Comparison of ENCODE assay signal across 13 cellular contexts in genomic region chr12:81800298-81801148, GRCh38. TPM values are rescaled to one million over a fixed set of nuclear protein-coding genes. Genes with fewer than 3 reads are reported as not detected.
DNase-seq lines count a peak whose midpoint lies in the region; TF ChIP-seq lines count a peak whose summit lies in the region.
"Had no signal": no experiment of that assay in that cellular context is flagged by ENCODE, and none has a peak within 500 bp of the region (broad histone marks: within the 10 kb centered on the region; RNA-seq: fewer than 3 reads in every experiment).

No MANE protein-coding gene starts in this region.

- H3K9me3 ChIP-seq in NT2/D1 (ENCODE audit: insufficient read depth, low read length) (no peaks in the 10 kb centered on the region), stomach (no peaks in the 10 kb centered on the region)

- in situ Hi-C loops in brain microvascular endothelial cell (cut with HindIII; ENCODE audit: low pct_ligation_motif_present, low sequenced_read_pairs), result no loop called here

- no peak for TF ChIP-seq EP300 in stomach (IDR thresholded peaks at IDR 0.05)

- no peak for TF ChIP-seq CTCF in brain microvascular endothelial cell (IDR thresholded peaks at IDR 0.05; ENCODE audit: low read depth, low read length, missing control alignments)
- TF ChIP-seq CTCF in stomach (IDR thresholded peaks at IDR 0.05), result no peak

- H3K27me3 ChIP-seq in NT2/D1 (ENCODE audit: insufficient read depth, insufficient read length), result no peaks in the 10 kb centered on the region
- no peaks in the 10 kb centered on the region for H3K27me3 ChIP-seq in brain microvascular endothelial cell (replicated peaks)
- H3K27me3 ChIP-seq in stomach, result no peaks in the 10 kb centered on the region

- intact Hi-C loops in stomach (cut with DNase I; ENCODE audit: low total_unique reads), result no loop called here
- intact Hi-C loops in cardiac septum (cut with DNase I), result no loop called here

- H3K9ac ChIP-seq in NT2/D1 (ENCODE audit: insufficient read length, low read depth), result no peak overlapping the region

- H3K4me1 ChIP-seq in NT2/D1 (ENCODE audit: insufficient read depth, insufficient read length) (no peaks in the 10 kb centered on the region), stomach (peaks cover 0 to 9% (median 2%) of the 10 kb centered on the region in 4 donors)
- H3K4me1 ChIP-seq: heart right ventricle had no signal

- TF ChIP-seq POLR2A in stomach (IDR thresholded peaks at IDR 0.05), result no peak

- DNase-seq in NT2/D1 (ENCODE audit: low read depth, low spot score) (peak; percentile 15), brain microvascular endothelial cell (peak; percentile 7), left kidney (ENCODE audit: low read depth, low spot score) (peak; percentile 18), stomach (no peak), NCI-H1092 (lab: John Stamatoyannopoulos, UW) (no peak), cardiac septum (ENCODE audit: low spot score) (no peak)
- no peak for DNase-seq in activated effector memory CD4-positive, alpha-beta T cell treated with Interleukin-2 at 50 U/mL for 16 hours
- DNase-seq: COR-L47, cortex of kidney, heart right ventricle, KG1, NCI-H2171, small intestine had no signal

- no peak overlapping the region for H3K4me3 ChIP-seq in NT2/D1 (ENCODE audit: insufficient read length, low read depth)
- no peak overlapping the region for H3K4me3 ChIP-seq in brain microvascular endothelial cell (ENCODE audit: low read depth, low read length)
- no peak overlapping the region for H3K4me3 ChIP-seq in stomach
- H3K4me3 ChIP-seq: heart right ventricle had no signal

- no peaks in the 10 kb centered on the region for H3K36me3 ChIP-seq in NT2/D1 (ENCODE audit: insufficient read depth, insufficient read length, low read length)
- no peaks in the 10 kb centered on the region for H3K36me3 ChIP-seq in brain microvascular endothelial cell (replicated peaks)
- H3K36me3 ChIP-seq in stomach, result no peaks in the 10 kb centered on the region
- H3K36me3 ChIP-seq: heart right ventricle had no signal

- peak overlapping the region; percentile 53 for H3K27ac ChIP-seq in brain microvascular endothelial cell
- H3K27ac ChIP-seq in stomach, result peak overlapping the region in 3 of 5 donors; percentile 37 to 62 (median 41)
- H3K27ac ChIP-seq: heart right ventricle had no signal

- whole genome bisulfite sequencing in stomach, 5 donors, result 48 to 66% (median 58%) methylated on average over 8 of the region's 8 CpGs

RNA-seq across cellular contexts. Expression of gene PPFIA2, which starts 41.4 kb away (rescaled TPM):
- 1 to 10 TPM; 1.8 to 9.9 (median 3.0) TPM for total RNA-seq in stomach
- polyA plus RNA-seq in stomach, result 1 to 10 TPM in 1 of 3 donors, under 1 TPM in 2; 0.15 to 1.8 (median 0.87) TPM
- 0.57 TPM for total RNA-seq in cardiac septum

Comparison
In these comparisons a context has a peak if more than half of its experiments do, and no peak if none do; other contexts are left out.
1. DNase-seq: peak in NT2/D1 (single experiment), brain microvascular endothelial cell (single experiment) and left kidney (single experiment); none in stomach (single experiment), NCI-H1092 (single experiment), activated effector memory CD4-positive, alpha-beta T cell treated with Interleukin-2 at 50 U/mL for 16 hours (single experiment) and cardiac septum (single experiment).